In genomic region chr13:43346427-43346826, GRCh38 we compare ENCODE assay signal across 18 cellular contexts.
DNase-seq lines count a peak whose midpoint lies in the region; ATAC-seq and TF ChIP-seq lines count a peak whose summit lies in the region.
"Had no signal": no experiment of that assay in that cellular context is flagged by ENCODE, and none has a peak within 500 bp of the region (broad histone marks: within the 10 kb centered on the region; RNA-seq: fewer than 3 reads in every experiment).

No MANE protein-coding gene starts in this region.

- no peak overlapping the region for H3K4ac ChIP-seq in mesenchymal stem cell (ENCODE audit: low read depth in 1 of 2, low read length in 2 of 2)

- no peak overlapping the region for H3K18ac ChIP-seq in mesenchymal stem cell (ENCODE audit: low read depth in 1 of 2, low read length in 2 of 2)

- H3K27ac Mint-ChIP-seq in GM23338 (no peak overlapping the region), brain (peak overlapping the region in 3 of 5 experiments; percentile 40 to 84 (median 42))

- H3K27me3 Mint-ChIP-seq in GM23338 (ENCODE audit: insufficient read depth, low read depth, poor library complexity) (peaks cover 7% of the 10 kb centered on the region), brain (peaks cover 3% of the 10 kb centered on the region)

- H3K4me2 ChIP-seq in GM23338, result no peak overlapping the region
- no peak overlapping the region for H3K4me2 ChIP-seq in mesenchymal stem cell (ENCODE audit: low read length, poor library complexity, severe bottlenecking)
- H3K4me2 ChIP-seq: A549 had no signal

- POLR2A ChIA-PET in GM10248 (lab: Yijun Ruan, JAX), result no interaction called here

- no peak overlapping the region for H3K4me3 Mint-ChIP-seq in GM23338
- H3K4me3 Mint-ChIP-seq in brain, result no peak overlapping the region

- peaks cover 6% of the 10 kb centered on the region; the same call in 1 of the 2 replicates for H3K9me2 ChIP-seq in GM23338 (ENCODE audit: insufficient read depth)

- H2AK5ac ChIP-seq in mesenchymal stem cell (ENCODE audit: low read length, severe bottlenecking), result no peak overlapping the region

- peaks cover 19% of the 10 kb centered on the region for H3K4me1 Mint-ChIP-seq in GM23338
- peaks cover 74% of the 10 kb centered on the region for H3K4me1 Mint-ChIP-seq in brain

- H2BK120ac ChIP-seq in mesenchymal stem cell (ENCODE audit: low read depth, low read length), result no peak overlapping the region

- no peak for TF ChIP-seq EP300 in upper lobe of left lung (IDR thresholded peaks at IDR 0.05)
- TF ChIP-seq EP300 in gastroesophageal sphincter (IDR thresholded peaks at IDR 0.05), result no peak

- no peak overlapping the region for H4K91ac ChIP-seq in mesenchymal stem cell (ENCODE audit: low read length)

- no peak overlapping the region for H3K14ac ChIP-seq in mesenchymal stem cell (ENCODE audit: low read length in 2 of 2)

- no peak for ATAC-seq in GM23338
- ATAC-seq in upper lobe of left lung (ENCODE audit: low FRiP score in 2 of 2), result no peak
- no peak for ATAC-seq in gastroesophageal sphincter
- ATAC-seq: A549 had no signal

- H3K36me3 Mint-ChIP-seq in GM23338 (ENCODE audit: low read depth), result no peaks in the 10 kb centered on the region
- peaks cover 35% of the 10 kb centered on the region for H3K36me3 Mint-ChIP-seq in brain

- 59% methylated on average over 3 of the region's 4 CpGs for WGBS in mesenchymal stem cell
- 56 to 57% methylated on average over 4 of the region's 4 CpGs for WGBS in upper lobe of left lung, 2 donors
- WGBS in gastroesophageal sphincter (ENCODE audit: low coverage in 1 of 2), 2 donors, result 85 to 100% methylated on average over 3 of the region's 4 CpGs

- H3K4me1 ChIP-seq in GM23338 (ENCODE audit: insufficient read depth) (no peaks in the 10 kb centered on the region), mesenchymal stem cell (ENCODE audit: control insufficient read depth, insufficient read depth, low read depth, low read length) (peaks cover 3% of the 10 kb centered on the region), upper lobe of left lung (no peaks in the 10 kb centered on the region), gastroesophageal sphincter (no peaks in the 10 kb centered on the region)

- H3K36me3 ChIP-seq in GM23338 (ENCODE audit: insufficient read depth) (no peaks in the 10 kb centered on the region), mesenchymal stem cell (ENCODE audit: control insufficient read depth in 1 of 2, insufficient read depth in 2 of 2, low read depth in 1 of 2, low read length in 2 of 2) (peaks cover 0 to 28% of the 10 kb centered on the region in 2 experiments), upper lobe of left lung (no peaks in the 10 kb centered on the region), MG63 (no peaks in the 10 kb centered on the region), gastroesophageal sphincter (peaks cover 0 to 9% of the 10 kb centered on the region in 2 donors)
- H3K36me3 ChIP-seq: HAP-1 had no signal

- DNase-seq in GM23338 (ENCODE audit: low spot score) (no peak), OCI-M1 (lab: John Stamatoyannopoulos, UW) (peak; percentile 64), mesenchymal stem cell (peak; percentile 15), upper lobe of left lung (no peak), MG63 (no peak), GM10248 (ENCODE audit: extremely low spot score) (no peak)
- DNase-seq: EL; IMR-90; NCI-H1417 treated with DMSO at 0.1 percent for 48 hours; NCI-H1930; NCI-H446; NK-92 treated with Interleukin-12 subunit alpha and Interleukin-12 subunit beta, amount 100 ng/mL, for 24 hours; SHP77 treated with DMSO at 0.1 percent for 48 hours had no signal

- H3K9me3 ChIP-seq in mesenchymal stem cell (ENCODE audit: control insufficient read depth, low read length) (no peaks in the 10 kb centered on the region), upper lobe of left lung (no peaks in the 10 kb centered on the region), MG63 (no peaks in the 10 kb centered on the region), gastroesophageal sphincter (no peaks in the 10 kb centered on the region)
- H3K9me3 ChIP-seq: A549, HAP-1 had no signal

- H2BK12ac ChIP-seq in mesenchymal stem cell (ENCODE audit: low read length in 2 of 2), result no peak overlapping the region

- H3K79me2 ChIP-seq in GM23338 (replicated peaks; ENCODE audit: insufficient read depth), result no peaks in the 10 kb centered on the region

- H3K27me3 ChIP-seq in GM23338 (ENCODE audit: insufficient read depth) (no peaks in the 10 kb centered on the region), mesenchymal stem cell (ENCODE audit: control insufficient read depth in 1 of 2, insufficient read depth in 1 of 2, low read length in 2 of 2) (no peaks in the 10 kb centered on the region), upper lobe of left lung (no peaks in the 10 kb centered on the region), MG63 (peaks cover 2% of the 10 kb centered on the region; the same call in 1 of the 2 replicates), gastroesophageal sphincter (no peaks in the 10 kb centered on the region)

- no peaks in the 10 kb centered on the region for H3K79me1 ChIP-seq in mesenchymal stem cell (replicated peaks; ENCODE audit: low read length, poor library complexity, severe bottlenecking)

- H2BK15ac ChIP-seq in mesenchymal stem cell (ENCODE audit: low read depth, poor library complexity, severe bottlenecking), result no peak overlapping the region

- no peak for TF ChIP-seq CTCF in GM23338 (conservative IDR thresholded peaks at IDR 0.05; ENCODE audit: low read depth in 2 of 2)
- no peak for TF ChIP-seq CTCF in brain (conservative IDR thresholded peaks at IDR 0.05)
- no peak for TF ChIP-seq CTCF in upper lobe of left lung (IDR thresholded peaks at IDR 0.05)
- no peak for TF ChIP-seq CTCF in GM10248 (IDR thresholded peaks at IDR 0.05; ENCODE audit: control extremely low read depth, extremely low read depth, low read depth, missing control alignments)
- no peak for TF ChIP-seq CTCF in gastroesophageal sphincter (IDR thresholded peaks at IDR 0.05)

- H3K4me3 ChIP-seq in GM23338 (no peak overlapping the region), mesenchymal stem cell (ENCODE audit: insufficient read depth in 1 of 2, low read depth in 1 of 2, low read length in 2 of 2) (no peak overlapping the region), upper lobe of left lung (no peak overlapping the region), MG63 (no peak overlapping the region), gastroesophageal sphincter (no peak overlapping the region)
- H3K4me3 ChIP-seq: A549, HAP-1 had no signal

- H3F3A ChIP-seq in GM23338 (replicated peaks; ENCODE audit: low read depth), result no peaks in the 10 kb centered on the region

- peak overlapping the region; percentile 12 for H4K8ac ChIP-seq in mesenchymal stem cell (ENCODE audit: low read length)

- H3K9me3 Mint-ChIP-seq in GM23338, result no peaks in the 10 kb centered on the region
- no peaks in the 10 kb centered on the region for H3K9me3 Mint-ChIP-seq in brain

- CTCF ChIA-PET in GM10248 (lab: Yijun Ruan, JAX), result no interaction called here

- peak overlapping the region; percentile 53; the same call in 1 of the 2 replicates for H2AFZ ChIP-seq in GM23338
- H2AFZ ChIP-seq in mesenchymal stem cell (ENCODE audit: low read depth, low read length), result no peak overlapping the region

- no peak for TF ChIP-seq POLR2A in upper lobe of left lung (IDR thresholded peaks at IDR 0.05)
- TF ChIP-seq POLR2A in gastroesophageal sphincter (IDR thresholded peaks at IDR 0.05), result no peak

- H2BK5ac ChIP-seq in mesenchymal stem cell (ENCODE audit: low read depth, low read length, poor library complexity, severe bottlenecking), result no peak overlapping the region

- no peak overlapping the region for H3K9ac ChIP-seq in mesenchymal stem cell (ENCODE audit: low read length)

- H4K20me1 ChIP-seq in GM23338 (replicated peaks; ENCODE audit: insufficient read depth), result no peaks in the 10 kb centered on the region

- no peak overlapping the region for H3K23ac ChIP-seq in mesenchymal stem cell (ENCODE audit: low read length in 2 of 2)

- H3K27ac ChIP-seq in GM23338 (ENCODE audit: low read depth) (no peak overlapping the region), mesenchymal stem cell (ENCODE audit: low read length, poor library complexity, severe bottlenecking) (no peak overlapping the region), upper lobe of left lung (no peak overlapping the region), gastroesophageal sphincter (no peak overlapping the region)
- H3K27ac ChIP-seq: A549, C4-2B had no signal

TF ChIP-seq in GM23338, 12 proteins besides CTCF, POLR2A, EP300 and RAD21:
- no peak for TF ChIP-seq NANOG (IDR thresholded peaks at IDR 0.05; ENCODE audit: borderline replicate concordance)

Comparison
In these comparisons a context has a peak if more than half of its experiments do, and no peak if none do; other contexts are left out.
1. DNase-seq: peak in OCI-M1 (single experiment) and mesenchymal stem cell (single experiment); none in GM23338 (single experiment), upper lobe of left lung (0 of 2), MG63 (single experiment) and GM10248 (single experiment).